In the genomic region with DNA sequence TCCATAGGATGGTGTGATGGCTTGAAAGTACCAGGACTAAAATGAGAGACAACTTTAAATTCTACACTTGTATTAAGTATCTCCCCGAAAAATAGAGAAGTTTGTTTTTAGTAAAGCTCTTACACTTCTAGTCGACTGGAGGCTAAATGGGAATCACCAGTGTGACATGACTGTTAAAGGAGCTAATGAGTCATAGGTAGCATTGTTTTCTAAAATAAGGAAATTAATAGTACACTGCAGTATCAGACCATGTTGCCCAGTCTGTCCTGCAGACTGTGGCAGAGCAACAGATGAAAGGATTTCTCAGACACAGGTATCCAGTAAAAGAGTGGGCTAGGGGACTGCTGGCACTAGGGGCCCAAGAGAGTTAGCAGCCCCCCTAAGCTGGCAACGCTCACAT, we compare ENCODE assay signal across 20 cellular contexts.
"Had no signal": no experiment of that assay in that cellular context is flagged by ENCODE, and none has a peak within 500 bp of the region (broad histone marks: within the 10 kb centered on the region; RNA-seq: fewer than 3 reads in every experiment).

No MANE protein-coding gene starts in this region.

- H3K27ac ChIP-seq: body of pancreas, dorsolateral prefrontal cortex, lower lobe of right lung, neutrophil, pancreas, right lobe of liver, testis had no signal

- H3K9me3 Mint-ChIP-seq: stimulated activated effector memory CD8-positive, alpha-beta T cell treated with anti-CD3 and anti-CD28 coated beads, Interleukin-12 subunit alpha, Interleukin-12 subunit beta, amount 100 ng/mL, for 72 hours had no signal

- H3K4me1 ChIP-seq: body of pancreas, lower lobe of right lung, pancreas, right lobe of liver, testis had no signal

- DNase-seq: activated CD4-positive, alpha-beta T cell treated with anti-CD3 and anti-CD28 coated beads for 48 hours; activated CD4-positive, CD25-positive, alpha-beta regulatory T cell; activated CD8-positive, alpha-beta T cell treated with anti-CD3 and anti-CD28 coated beads, Interleukin-2, amount 10 ng/mL, durations not matched to agents 7 days and 5 days; activated naive CD4-positive, alpha-beta T cell treated with anti-CD3 and anti-CD28 coated beads for 36 hours; activated T-cell treated with anti-CD3 and anti-CD28 coated beads, Interleukin-2, amount 50 U/mL, for 24 hours; body of pancreas; central memory CD4-positive, alpha-beta T cell; dorsolateral prefrontal cortex; hypothalamus; lower lobe of right lung; pancreas; right lobe of liver; stimulated activated CD4-positive, alpha-beta T cell treated with anti-CD3 and anti-CD28 coated beads, Interleukin-4, amount 100 ng/mL, for 24 hours; testis had no signal

- ATAC-seq: activated CD8-positive, alpha-beta T cell treated with anti-CD3 and anti-CD28 coated beads, Interleukin-2, amount 10 ng/mL, durations not matched to agents 7 days and 5 days; body of pancreas; lower lobe of right lung; natural killer cell treated with Interleukin-12 subunit alpha and Interleukin-12 subunit beta and Interleukin-15 and Interleukin-18, amount 100 ng/mL, for 72 hours; pancreas; right lobe of liver; stimulated activated effector memory CD8-positive, alpha-beta T cell treated with anti-CD3 and anti-CD28 coated beads, Interleukin-12 subunit alpha, Interleukin-12 subunit beta, amount 100 ng/mL, for 72 hours had no signal

- H3K9me3 ChIP-seq: body of pancreas, lower lobe of right lung, neutrophil, pancreas, right lobe of liver, testis had no signal

- H3K4me1 Mint-ChIP-seq: stimulated activated effector memory CD8-positive, alpha-beta T cell treated with anti-CD3 and anti-CD28 coated beads, Interleukin-12 subunit alpha, Interleukin-12 subunit beta, amount 100 ng/mL, for 72 hours had no signal

- H3K36me3 Mint-ChIP-seq: stimulated activated effector memory CD8-positive, alpha-beta T cell treated with anti-CD3 and anti-CD28 coated beads, Interleukin-12 subunit alpha, Interleukin-12 subunit beta, amount 100 ng/mL, for 72 hours had no signal

- H3K4me3 ChIP-seq: body of pancreas, dorsolateral prefrontal cortex, lower lobe of right lung, pancreas, right lobe of liver, testis had no signal

- H3K36me3 ChIP-seq: lower lobe of right lung, neutrophil, pancreas, right lobe of liver had no signal

- H3K4me3 Mint-ChIP-seq: activated CD8-positive, alpha-beta T cell treated with anti-CD3 and anti-CD28 coated beads, Interleukin-2, amount 10 ng/mL, durations not matched to agents 7 days and 5 days; activated naive CD4-positive, alpha-beta T cell treated with anti-CD3 and anti-CD28 coated beads for 36 hours; activated T-cell treated with anti-CD3 and anti-CD28 coated beads, Interleukin-2, amount 50 U/mL, for 24 hours; natural killer cell treated with Interleukin-12 subunit alpha and Interleukin-12 subunit beta and Interleukin-15 and Interleukin-18, amount 100 ng/mL, for 72 hours; stimulated activated effector memory CD8-positive, alpha-beta T cell treated with anti-CD3 and anti-CD28 coated beads, Interleukin-12 subunit alpha, Interleukin-12 subunit beta, amount 100 ng/mL, for 72 hours; type B pancreatic cell had no signal

- H3K27ac Mint-ChIP-seq: activated CD8-positive, alpha-beta T cell treated with anti-CD3 and anti-CD28 coated beads, Interleukin-2, amount 10 ng/mL, durations not matched to agents 7 days and 5 days; activated naive CD4-positive, alpha-beta T cell treated with anti-CD3 and anti-CD28 coated beads for 36 hours; activated T-cell treated with anti-CD3 and anti-CD28 coated beads, Interleukin-2, amount 50 U/mL, for 24 hours; natural killer cell treated with Interleukin-12 subunit alpha and Interleukin-12 subunit beta and Interleukin-15 and Interleukin-18, amount 100 ng/mL, for 72 hours; stimulated activated effector memory CD8-positive, alpha-beta T cell treated with anti-CD3 and anti-CD28 coated beads, Interleukin-12 subunit alpha, Interleukin-12 subunit beta, amount 100 ng/mL, for 72 hours; type B pancreatic cell had no signal

- H3K27me3 Mint-ChIP-seq: activated T-cell treated with anti-CD3 and anti-CD28 coated beads, Interleukin-2, amount 50 U/mL, for 24 hours; natural killer cell treated with Interleukin-12 subunit alpha and Interleukin-12 subunit beta and Interleukin-15 and Interleukin-18, amount 100 ng/mL, for 72 hours; type B pancreatic cell had no signal

- H3K27me3 ChIP-seq: body of pancreas, dorsolateral prefrontal cortex, neutrophil, pancreas, right lobe of liver, testis had no signal

- FAIRE-seq: colon, keratinocyte, pancreas had no signal
